ENCODE assay signal across 1 cellular context in genomic region chr1:175434268-175434860, GRCh38.
TF ChIP-seq lines count a peak whose summit lies in the region.

No MANE protein-coding gene starts in this region.

TF ChIP-seq in HCT116, 20 proteins besides CTCF, POLR2A, EP300 and RAD21:
- TF ChIP-seq YY1 (IDR thresholded peaks at IDR 0.05; ENCODE audit: extremely low read depth, insufficient replicate concordance, low read depth, low read length) (peak; percentile 7), SP1 (IDR thresholded peaks at IDR 0.05; ENCODE audit: low read depth) (no peak)
